19 cellular contexts compared by ENCODE assay signal in genomic region chr7:128059143-128059975, GRCh38. TPM values are rescaled to one million over a fixed set of nuclear protein-coding genes. Genes with fewer than 3 reads are reported as not detected.
DNase-seq lines count a peak whose midpoint lies in the region; ATAC-seq, FAIRE-seq and TF ChIP-seq lines count a peak whose summit lies in the region.
"Had no signal": no experiment of that assay in that cellular context is flagged by ENCODE, and none has a peak within 500 bp of the region (broad histone marks: within the 10 kb centered on the region; RNA-seq: fewer than 3 reads in every experiment).

No MANE protein-coding gene starts in this region.

- no peak overlapping the region for H3K27ac ChIP-seq in BLaER1 treated with 17β-estradiol and CSF1 and Interleukin-3, amounts not matched to agents 10 nM and 100 nM
- no peak overlapping the region for H3K27ac ChIP-seq in CD8-positive, alpha-beta memory T cell (ENCODE audit: low read depth, low read length)
- H3K27ac ChIP-seq: ascending aorta, ovary, skin epidermis, uterus had no signal

- TF ChIP-seq CTCF in fibroblast of the aortic adventitia (IDR thresholded peaks at IDR 0.05; ENCODE audit: insufficient read depth, low read length), result no peak

- H3K4me1 ChIP-seq in BLaER1 treated with 17β-estradiol and CSF1 and Interleukin-3, amounts not matched to agents 10 nM and 100 nM, result peaks cover 0 to 54% (median 43%) of the 10 kb centered on the region in 10 experiments; a peak in 18 of 20 replicates
- H3K4me1 ChIP-seq in CD8-positive, alpha-beta memory T cell (ENCODE audit: insufficient read depth, low read length), result peaks cover 40% of the 10 kb centered on the region
- H3K4me1 ChIP-seq: ascending aorta, uterus had no signal

- H3K36me3 Mint-ChIP-seq in CD8-positive, alpha-beta memory T cell, result peaks cover 0 to 6% (median 4%) of the 10 kb centered on the region in 3 donors
- peaks cover 23% of the 10 kb centered on the region for H3K36me3 Mint-ChIP-seq in activated T-helper 17 cell treated with anti-CD3 and anti-CD28 coated beads, Interleukin-2, amount 50 U/mL, for 72 hours (ENCODE audit: low read depth)

- POLR2A ChIA-PET in CD8-positive, alpha-beta memory T cell (lab: Charles Lee), result no interaction called here
- POLR2A ChIA-PET in HEK293T (lab: Yijun Ruan, JAX), result no interaction called here

- no peaks in the 10 kb centered on the region for H3K27me3 ChIP-seq in BLaER1 treated with 17β-estradiol and CSF1 and Interleukin-3, amounts not matched to agents 10 nM and 100 nM
- H3K27me3 ChIP-seq in CD8-positive, alpha-beta memory T cell (ENCODE audit: insufficient read depth, low read length, poor library complexity, severe bottlenecking), result no peaks in the 10 kb centered on the region
- H3K27me3 ChIP-seq: ascending aorta, dorsolateral prefrontal cortex, ovary, uterus had no signal

- ATAC-seq in activated T-helper 17 cell treated with anti-CD3 and anti-CD28 coated beads, Interleukin-2, amount 50 U/mL, for 72 hours (replicated peaks), result peak; percentile 60
- ATAC-seq: stimulated activated naive B cell treated with anti-CD40 and anti-IgM and Interleukin-4, amounts not matched to agents 10 μg/mL and 1 μg/mL and 100 μg/mL, for 72 hours had no signal

- H3K9me3 ChIP-seq in BLaER1 treated with 17β-estradiol and CSF1 and Interleukin-3, amounts not matched to agents 10 nM and 100 nM (replicated peaks in 1 of 11), result no peaks in the 10 kb centered on the region
- H3K9me3 ChIP-seq in CD8-positive, alpha-beta memory T cell (ENCODE audit: low read length), result no peaks in the 10 kb centered on the region
- H3K9me3 ChIP-seq: ascending aorta, ovary, uterus had no signal

- H3K36me3 ChIP-seq in BLaER1 treated with 17β-estradiol and CSF1 and Interleukin-3, amounts not matched to agents 10 nM and 100 nM, result peaks cover 6 to 97% (median 51%) of the 10 kb centered on the region in 11 experiments; a peak in 17 of 22 replicates
- no peaks in the 10 kb centered on the region for H3K36me3 ChIP-seq in CD8-positive, alpha-beta memory T cell (ENCODE audit: insufficient read depth, low read length)
- H3K36me3 ChIP-seq: ascending aorta, ovary, uterus had no signal

- H4K20me1 ChIP-seq in BLaER1 treated with 17β-estradiol and CSF1 and Interleukin-3, amounts not matched to agents 10 nM and 100 nM, result peaks cover 0 to 72% (median 26%) of the 10 kb centered on the region in 11 experiments; a peak in 13 of 22 replicates

- no peaks in the 10 kb centered on the region for H3K9me3 Mint-ChIP-seq in CD8-positive, alpha-beta memory T cell
- H3K9me3 Mint-ChIP-seq in activated T-helper 17 cell treated with anti-CD3 and anti-CD28 coated beads, Interleukin-2, amount 50 U/mL, for 72 hours, result no peaks in the 10 kb centered on the region
- H3K9me3 Mint-ChIP-seq: stimulated activated naive B cell treated with anti-CD40 and anti-IgM and Interleukin-4, amounts not matched to agents 10 μg/mL and 1 μg/mL and 100 μg/mL, for 72 hours had no signal

- no peaks in the 10 kb centered on the region for H3K27me3 Mint-ChIP-seq in CD8-positive, alpha-beta memory T cell
- H3K27me3 Mint-ChIP-seq in activated T-helper 17 cell treated with anti-CD3 and anti-CD28 coated beads, Interleukin-2, amount 50 U/mL, for 72 hours, result no peaks in the 10 kb centered on the region
- H3K27me3 Mint-ChIP-seq: stimulated activated naive B cell treated with anti-CD40 and anti-IgM and Interleukin-4, amounts not matched to agents 10 μg/mL and 1 μg/mL and 100 μg/mL, for 72 hours had no signal

- H3K4me3 ChIP-seq in BLaER1 treated with 17β-estradiol and CSF1 and Interleukin-3, amounts not matched to agents 10 nM and 100 nM, result no peak overlapping the region
- H3K4me3 ChIP-seq in CD8-positive, alpha-beta memory T cell (ENCODE audit: low read length), result no peak overlapping the region
- no peak overlapping the region for H3K4me3 ChIP-seq in fibroblast of the aortic adventitia (ENCODE audit: low read depth, low read length)
- H3K4me3 ChIP-seq: ascending aorta, dorsolateral prefrontal cortex, ovary, skin epidermis, uterus had no signal

- TF ChIP-seq POLR2A in GM12891 (IDR thresholded peaks at IDR 0.05; ENCODE audit: low read depth, low read length), result no peak

- H3K9ac ChIP-seq in BLaER1 treated with 17β-estradiol and CSF1 and Interleukin-3, amounts not matched to agents 10 nM and 100 nM, result no peak overlapping the region

- peaks cover 31 to 43% (median 42%) of the 10 kb centered on the region in 3 donors for H3K4me1 Mint-ChIP-seq in CD8-positive, alpha-beta memory T cell
- H3K4me1 Mint-ChIP-seq in activated T-helper 17 cell treated with anti-CD3 and anti-CD28 coated beads, Interleukin-2, amount 50 U/mL, for 72 hours, result peaks cover 34% of the 10 kb centered on the region

- peak overlapping the region in 7 of 8 donors; percentile 8 to 74 (median 38) for H3K27ac Mint-ChIP-seq in CD8-positive, alpha-beta memory T cell
- H3K27ac Mint-ChIP-seq in activated T-helper 17 cell treated with anti-CD3 and anti-CD28 coated beads, Interleukin-2, amount 50 U/mL, for 72 hours, result peak overlapping the region; percentile 40
- H3K27ac Mint-ChIP-seq: stimulated activated naive B cell treated with anti-CD40 and anti-IgM and Interleukin-4, amounts not matched to agents 10 μg/mL and 1 μg/mL and 100 μg/mL, for 72 hours had no signal

- H3K4me3 Mint-ChIP-seq in CD8-positive, alpha-beta memory T cell, result peak overlapping the region in 3 of 7 donors; percentile 14 to 58 (median 26)
- peak overlapping the region; percentile 1 for H3K4me3 Mint-ChIP-seq in activated T-helper 17 cell treated with anti-CD3 and anti-CD28 coated beads, Interleukin-2, amount 50 U/mL, for 72 hours
- H3K4me3 Mint-ChIP-seq: stimulated activated naive B cell treated with anti-CD40 and anti-IgM and Interleukin-4, amounts not matched to agents 10 μg/mL and 1 μg/mL and 100 μg/mL, for 72 hours had no signal

- no peak for FAIRE-seq in GM12891 (lab: Jason Lieb, UNC)
- FAIRE-seq: TTC549 had no signal

- H3K4me2 ChIP-seq in BLaER1 treated with 17β-estradiol and CSF1 and Interleukin-3, amounts not matched to agents 10 nM and 100 nM, result peak overlapping the region in 8 of 11 experiments; percentile 6 to 56 (median 39); a peak in 14 of 22 replicates

- peak in 2 of 5 donors; percentile 30 to 53 for DNase-seq in CD8-positive, alpha-beta memory T cell
- DNase-seq in fibroblast of the aortic adventitia (ENCODE audit: low read depth) (peak; percentile 22), HEK293T (ENCODE audit: extremely low spot score) (no peak), NCI-H1092 treated with DMSO at 0.1 percent for 48 hours (lab: John Stamatoyannopoulos, UW) (no peak), GM12891 (ENCODE audit: insufficient read length, low spot score) (no peak)
- DNase-seq: EL; KBM-7; kidney glomerular epithelial cell; NCI-H1417; ovary; stimulated activated naive B cell treated with anti-CD40 and anti-IgM and Interleukin-4, amounts not matched to agents 10 μg/mL and 1 μg/mL and 100 μg/mL, for 72 hours; uterus had no signal

- CTCF ChIA-PET in CD8-positive, alpha-beta memory T cell (lab: Charles Lee), result no interaction called here
- CTCF ChIA-PET in HEK293T (lab: Yijun Ruan, JAX), result no interaction called here

TF ChIP-seq in HEK293T, 16 proteins besides CTCF, POLR2A, EP300 and RAD21:
- TF ChIP-seq FOXA1 (IDR thresholded peaks at IDR 0.05), result no peak
- TF ChIP-seq L3MBTL2 (conservative IDR thresholded peaks at IDR 0.05), result no peak
- no peak for TF ChIP-seq CTBP1 (IDR thresholded peaks at IDR 0.05; ENCODE audit: borderline replicate concordance)
- TF ChIP-seq ELF4 (IDR thresholded peaks at IDR 0.05), result no peak
- TF ChIP-seq SUZ12 (IDR thresholded peaks at IDR 0.05), result no peak
- TF ChIP-seq NFRKB (IDR thresholded peaks at IDR 0.05), result no peak
- TF ChIP-seq TARDBP (IDR thresholded peaks at IDR 0.05), result no peak
- no peak for TF ChIP-seq HDGF (IDR thresholded peaks at IDR 0.05; ENCODE audit: borderline replicate concordance)
- TF ChIP-seq FOXK2 (IDR thresholded peaks at IDR 0.05), result no peak

TF ChIP-seq in GM12891, 5 proteins besides CTCF, POLR2A, EP300 and RAD21:
- TF ChIP-seq POU2F2 (IDR thresholded peaks at IDR 0.05; ENCODE audit: low read depth, low read length) (no peak), PAX5 (IDR thresholded peaks at IDR 0.05; ENCODE audit: insufficient read depth, low read length, severe bottlenecking) (no peak), POLR2AphosphoS5 (IDR thresholded peaks at IDR 0.05; ENCODE audit: low read depth, low read length) (no peak), SPI1 (IDR thresholded peaks at IDR 0.05; ENCODE audit: low read depth, low read length) (no peak), TAF1 (IDR thresholded peaks at IDR 0.05; ENCODE audit: low read depth, low read length) (no peak)

RNA-seq across cellular contexts. Expression of gene LRRC4, which starts 28.1 kb away (rescaled TPM):
- under 1 TPM; 0.15 to 0.51 TPM for total RNA-seq in CD8-positive, alpha-beta memory T cell
- polyA plus RNA-seq in CD8-positive, alpha-beta memory T cell, result not detected
- total RNA-seq in activated T-helper 17 cell treated with anti-CD3 and anti-CD28 coated beads, Interleukin-2, amount 50 U/mL, for 72 hours, result under 1 TPM in 1 of 2 donors, not detected in 1; 0.13 TPM
- total RNA-seq in fibroblast of the aortic adventitia (ENCODE audit: low replicate concordance), result 0.27 TPM in 1 of 2 replicates, not detected in the other
- 0.06 TPM for polyA plus RNA-seq in GM12891 (2012; ENCODE audit: low read depth, missing spikeins)
- total RNA-seq: SK-MEL-5 had no signal
